32 cellular contexts compared by ENCODE assay signal in genomic region chr3:12743583-12743982, GRCh38. TPM values are rescaled to one million over a fixed set of nuclear protein-coding genes. Genes with fewer than 3 reads are reported as not detected.
"Had no signal": no experiment of that assay in that cellular context is flagged by ENCODE, and none has a peak within 500 bp of the region (broad histone marks: within the 10 kb centered on the region; RNA-seq: fewer than 3 reads in every experiment).

No MANE protein-coding gene starts in this region.

- H3K9me3 ChIP-seq: ascending aorta had no signal

- DNase-seq: activated CD4-positive, alpha-beta memory T cell treated with anti-CD3 and anti-CD28 coated beads, Interleukin-2, amount 10 ng/mL, durations not matched to agents 7 days and 5 days; activated CD4-positive, alpha-beta T cell treated with anti-CD3 and anti-CD28 coated beads for 1 hour; activated CD4-positive, alpha-beta T cell treated with anti-CD3 and anti-CD28 coated beads for 36 hours; activated CD4-positive, alpha-beta T cell treated with anti-CD3 and anti-CD28 coated beads for 48 hours; activated CD4-positive, alpha-beta T cell treated with anti-CD3 and anti-CD28 coated beads, Interleukin-2, amount 10 ng/mL, durations not matched to agents 7 days and 5 days; activated CD4-positive, alpha-beta T cell treated with anti-CD3 and anti-CD28 coated beads, Interleukin-2, amount 50 U/mL, for 48 hours; activated CD4-positive, CD25-positive, alpha-beta regulatory T cell; activated CD8-positive, alpha-beta memory T cell treated with anti-CD3 and anti-CD28 coated beads for 24 hours; activated CD8-positive, alpha-beta memory T cell treated with anti-CD3 and anti-CD28 coated beads, Interleukin-2, amount 10 ng/mL, durations not matched to agents 7 days and 5 days; activated CD8-positive, alpha-beta memory T cell treated with anti-CD3 and anti-CD28 coated beads, Interleukin-2, amount 50 U/mL, for 48 hours; activated CD8-positive, alpha-beta T cell treated with anti-CD3 and anti-CD28 coated beads, Interleukin-2, amount 10 ng/mL, durations not matched to agents 7 days and 5 days; activated effector memory CD4-positive, alpha-beta T cell treated with Interleukin-2 at 50 U/mL for 16 hours; activated gamma-delta T cell; activated naive CD4-positive, alpha-beta T cell treated with anti-CD3 and anti-CD28 coated beads, Interleukin-2, amount 10 ng/mL, durations not matched to agents 7 days and 5 days; activated naive CD4-positive, alpha-beta T cell treated with Interleukin-2 at 50 U/mL for 16 hours; activated naive CD8-positive, alpha-beta T cell treated with anti-CD3 and anti-CD28 coated beads, Interleukin-2, amount 10 ng/mL, durations not matched to agents 7 days and 5 days; activated naive CD8-positive, alpha-beta T cell treated with anti-CD3 and anti-CD28 coated beads, Interleukin-2, amount 50 U/mL, for 24 hours; activated T-cell treated with anti-CD3 and anti-CD28 coated beads, Interleukin-2, amount 50 U/mL, for 24 hours; activated T-cell treated with anti-CD3 and anti-CD28 coated beads, Interleukin-2, amount 50 U/mL, for 48 hours; amygdala; anterior cingulate cortex; central memory CD4-positive, alpha-beta T cell; SW 1271; T-helper 1 cell; T-helper 2 cell; T-helper 9 cell; WERI-Rb-1 had no signal

- H3K4me3 ChIP-seq: ascending aorta, cardiac muscle cell had no signal

- H3K27ac ChIP-seq: ascending aorta, cardiac muscle cell, WERI-Rb-1 had no signal

- H3K4me1 ChIP-seq: ascending aorta had no signal

- H3K36me3 ChIP-seq: ascending aorta, cardiac muscle cell, WERI-Rb-1 had no signal

- ATAC-seq: activated CD4-positive, alpha-beta T cell treated with anti-CD3 and anti-CD28 coated beads for 36 hours; activated CD4-positive, CD25-positive, alpha-beta regulatory T cell treated with anti-CD3 and anti-CD28 coated beads, Interleukin-2, amount 50 U/mL, for 24 hours; activated CD8-positive, alpha-beta memory T cell treated with anti-CD3 and anti-CD28 coated beads, Interleukin-2, amount 10 ng/mL, durations not matched to agents 7 days and 5 days; activated CD8-positive, alpha-beta T cell treated with anti-CD3 and anti-CD28 coated beads, Interleukin-2, amount 10 ng/mL, durations not matched to agents 7 days and 5 days; activated naive CD8-positive, alpha-beta T cell treated with anti-CD3 and anti-CD28 coated beads, Interleukin-2, amount 50 U/mL, for 24 hours; WTC11 had no signal

- H3K27me3 ChIP-seq: ascending aorta, cardiac muscle cell had no signal

RNA-seq across cellular contexts. Expression of gene TMEM40, which starts 15.5 kb away (rescaled TPM):
- total RNA-seq: activated CD4-positive, alpha-beta memory T cell treated with anti-CD3 and anti-CD28 coated beads, Interleukin-2, amount 10 ng/mL, durations not matched to agents 7 days and 5 days; activated CD4-positive, alpha-beta T cell treated with anti-CD3 and anti-CD28 coated beads for 36 hours; activated CD4-positive, alpha-beta T cell treated with anti-CD3 and anti-CD28 coated beads, Interleukin-2, amount 10 ng/mL, durations not matched to agents 7 days and 5 days; activated CD8-positive, alpha-beta memory T cell treated with anti-CD3 and anti-CD28 coated beads, Interleukin-2, amount 10 ng/mL, durations not matched to agents 7 days and 5 days; activated CD8-positive, alpha-beta T cell treated with anti-CD3 and anti-CD28 coated beads, Interleukin-2, amount 10 ng/mL, durations not matched to agents 7 days and 5 days; activated naive CD8-positive, alpha-beta T cell treated with anti-CD3 and anti-CD28 coated beads, Interleukin-2, amount 10 ng/mL, durations not matched to agents 7 days and 5 days; activated T-helper 2 cell treated with anti-CD3 and anti-CD28 coated beads, Interferon-gamma antibody, Interleukin-2, Interleukin-4, amounts not matched to agents 10 μg/mL and 5 μg/mL and 100 μg/mL, durations not matched to agents 14 hours and 24 hours and 36 hours; ascending aorta had no signal
